In the genomic region with DNA sequence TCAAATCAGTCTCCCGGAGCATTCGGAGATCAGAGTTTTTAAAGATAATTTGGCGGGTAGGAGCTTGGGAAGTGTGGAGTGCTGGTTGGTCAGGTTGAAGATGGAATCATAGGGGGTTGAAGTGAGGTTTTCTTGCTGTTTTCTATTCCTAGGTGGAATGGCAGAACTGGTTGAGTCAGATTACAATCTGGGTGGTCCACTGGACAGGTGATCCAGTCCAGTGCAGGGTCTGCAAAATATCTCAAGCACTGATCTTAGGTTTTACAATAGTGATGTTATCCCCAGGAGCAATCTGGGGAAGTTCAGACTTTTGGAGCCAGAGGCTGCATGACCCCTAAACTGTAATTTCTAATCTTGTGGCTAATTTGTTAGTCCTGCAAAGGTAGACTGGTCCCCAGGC, we compare ENCODE assay signal across 5 cellular contexts.
DNase-seq lines count a peak whose midpoint lies in the region; TF ChIP-seq lines count a peak whose summit lies in the region.
"Not testable (repeated sequence)": the region's sequence is repeated elsewhere in the genome, so short reads cannot be mapped to it uniquely, and the experiment has no call there.

No MANE protein-coding gene starts in this region.

- intact Hi-C loops in Calu3 (cut with micrococcal nuclease; ENCODE audit: unreplicated experiment), result loop anchor here (2.0 to 5.0 kb wide), 2 partner anchors 345 to 464 kb away; no protein-coding TSS in a partner anchor

- CTCF ChIA-PET in Calu3 (lab: Charles Lee), result interaction anchor here (0.6 kb wide), 1 partner anchor 27 kb away, joined by 4 read pairs; no protein-coding TSS in a partner anchor

- peak overlapping the region; percentile 22 for H3K27ac Mint-ChIP-seq in Calu3 (ENCODE audit: unreplicated experiment)
- H3K27ac Mint-ChIP-seq in type B pancreatic cell, result peak overlapping the region; percentile 27

- H2AFZ ChIP-seq in trophoblast cell (ENCODE audit: insufficient read depth, low read length, poor library complexity), result not testable (repeated sequence)

- H3K79me1 ChIP-seq in trophoblast cell (ENCODE audit: low read length), result peaks cover 16% of the 10 kb centered on the region

- H3K9me3 ChIP-seq in trophoblast cell (ENCODE audit: insufficient read depth, low read depth, low read length), result not testable (repeated sequence)

- H2BK120ac ChIP-seq in trophoblast cell (ENCODE audit: insufficient read depth, low read length, poor library complexity), result peak overlapping the region; percentile 72

- not testable (repeated sequence) for H3K23ac ChIP-seq in trophoblast cell (ENCODE audit: low read length)

- not testable (repeated sequence) for H3K14ac ChIP-seq in trophoblast cell (ENCODE audit: low read length)

- not testable (repeated sequence) for H3K79me2 ChIP-seq in trophoblast cell (ENCODE audit: control insufficient read depth, insufficient read depth, low read length, poor library complexity)

- not testable (repeated sequence) for H3K18ac ChIP-seq in trophoblast cell (ENCODE audit: low read length)

- not testable (repeated sequence) for H3K4me3 ChIP-seq in trophoblast cell (ENCODE audit: low read depth, low read length)

- not testable (repeated sequence) for H3K27me3 Mint-ChIP-seq in Calu3 (ENCODE audit: unreplicated experiment); type B pancreatic cell

- BruUV-seq in Calu3 (replicated peaks; lab: Mats Ljungman, UMichigan), result not testable (repeated sequence)

- not testable (repeated sequence) for TF ChIP-seq CTCF in Calu3 (IDR thresholded peaks at IDR 0.05; ENCODE audit: unreplicated experiment); type B pancreatic cell (conservative IDR thresholded peaks at IDR 0.05)

- H2BK5ac ChIP-seq in trophoblast cell (ENCODE audit: low read depth, low read length, poor library complexity), result peak overlapping the region; percentile 57

- H3K4me3 Mint-ChIP-seq in Calu3 (ENCODE audit: low read depth, unreplicated experiment); type B pancreatic cell: not testable (repeated sequence)

- not testable (repeated sequence) for H3K9ac ChIP-seq in trophoblast cell (ENCODE audit: low read length)

- DNase-seq in Calu3; trophoblast cell; type B pancreatic cell (ENCODE audit: extremely low spot score, unreplicated experiment): not testable (repeated sequence)
- DNase-seq in ELF-1 (ENCODE audit: low read depth, low spot score), result peak; percentile 51
- DNase-seq in islet precursor cell, result peak; percentile 55

- peak overlapping the region; percentile 92 for H3K27ac ChIP-seq in trophoblast cell (ENCODE audit: low read depth, low read length)

- H4K8ac ChIP-seq in trophoblast cell (ENCODE audit: low read depth, low read length), result peak overlapping the region; percentile 16

- H3K4me1 ChIP-seq in trophoblast cell (ENCODE audit: control insufficient read depth in 1 of 2, insufficient read depth in 2 of 2, low read length in 2 of 2), result peaks cover 8 to 14% of the 10 kb centered on the region in 2 experiments

- peak overlapping the region; percentile 80 for H4K91ac ChIP-seq in trophoblast cell (ENCODE audit: low read depth, low read length)

- H3K4ac ChIP-seq in trophoblast cell (ENCODE audit: low read depth, low read length), result not testable (repeated sequence)

- not testable (repeated sequence) for H3K9me3 Mint-ChIP-seq in Calu3 (ENCODE audit: low read depth, unreplicated experiment); type B pancreatic cell

- H2BK12ac ChIP-seq in trophoblast cell (ENCODE audit: low read length), result not testable (repeated sequence)

- H3K4me2 ChIP-seq in trophoblast cell (ENCODE audit: low read length), result not testable (repeated sequence)

- not testable (repeated sequence) for H3K36me3 ChIP-seq in trophoblast cell (ENCODE audit: control insufficient read depth in 1 of 2, insufficient read depth in 2 of 2, low read length in 2 of 2)

- not testable (repeated sequence) for H2AK5ac ChIP-seq in trophoblast cell (ENCODE audit: low read length)

- no CpG with 5 or more reads among the region's 3 CpGs for WGBS in trophoblast cell (ENCODE audit: extremely low coverage, insufficient coverage, insufficient read length)

- not testable (repeated sequence) for H3K27me3 ChIP-seq in trophoblast cell (ENCODE audit: insufficient read depth, low read length)

- H3K4me1 Mint-ChIP-seq in Calu3 (ENCODE audit: low read depth, unreplicated experiment), result peaks cover 23% of the 10 kb centered on the region
- not testable (repeated sequence) for H3K4me1 Mint-ChIP-seq in type B pancreatic cell (ENCODE audit: unreplicated experiment)

- H4K12ac ChIP-seq in trophoblast cell (ENCODE audit: low read depth, low read length), result not testable (repeated sequence)

- H3K36me3 Mint-ChIP-seq in Calu3 (ENCODE audit: insufficient read depth, unreplicated experiment); type B pancreatic cell: not testable (repeated sequence)
